Comparison of ENCODE assay signal across 1 cellular context in the genomic region with DNA sequence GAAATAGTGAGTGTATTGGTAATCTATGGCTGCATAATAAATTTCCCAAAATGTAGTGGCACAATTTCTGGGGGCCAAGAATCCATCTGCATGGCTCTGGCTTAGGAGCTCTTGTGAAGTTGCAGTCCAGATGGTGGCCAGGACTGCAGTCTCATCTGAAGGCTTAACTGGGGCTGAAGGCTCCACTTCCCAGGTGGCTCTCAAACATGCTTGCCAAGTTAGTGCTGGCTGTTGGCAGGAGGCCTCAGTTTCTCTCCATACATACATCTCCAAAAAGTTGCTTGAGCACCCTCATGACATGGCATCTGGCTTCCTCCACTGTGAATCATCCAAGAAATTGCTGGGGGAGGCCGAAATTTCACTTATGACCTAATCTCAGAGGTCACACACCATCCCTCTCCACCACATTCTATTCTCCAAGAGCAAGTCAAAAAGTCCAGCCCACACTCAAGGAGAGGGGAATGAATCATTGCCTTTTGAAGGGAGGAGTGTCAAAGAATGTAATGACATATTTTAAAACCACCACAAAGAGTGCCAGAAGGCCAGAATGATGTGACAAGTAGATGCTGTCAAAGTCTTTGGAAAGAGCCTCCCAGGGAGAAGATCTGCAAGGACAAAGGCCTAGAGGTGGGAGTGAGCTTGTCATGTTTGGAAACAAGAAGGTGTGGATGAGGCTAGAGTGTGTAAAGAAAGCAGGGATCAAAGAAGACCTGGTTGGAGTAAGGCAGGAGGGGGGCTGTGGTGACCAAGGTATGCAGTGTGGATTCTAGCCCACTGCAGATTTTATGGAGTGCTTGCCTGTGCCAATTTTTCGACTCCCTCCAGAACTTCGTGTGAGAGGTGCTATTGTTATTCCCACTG.
TF ChIP-seq lines count a peak whose summit lies in the region.

No MANE protein-coding gene starts in this region.

TF ChIP-seq in HEK293, 187 proteins besides CTCF, POLR2A, EP300 and RAD21 (continued from another document):
- TF ChIP-seq, protein P1, sequence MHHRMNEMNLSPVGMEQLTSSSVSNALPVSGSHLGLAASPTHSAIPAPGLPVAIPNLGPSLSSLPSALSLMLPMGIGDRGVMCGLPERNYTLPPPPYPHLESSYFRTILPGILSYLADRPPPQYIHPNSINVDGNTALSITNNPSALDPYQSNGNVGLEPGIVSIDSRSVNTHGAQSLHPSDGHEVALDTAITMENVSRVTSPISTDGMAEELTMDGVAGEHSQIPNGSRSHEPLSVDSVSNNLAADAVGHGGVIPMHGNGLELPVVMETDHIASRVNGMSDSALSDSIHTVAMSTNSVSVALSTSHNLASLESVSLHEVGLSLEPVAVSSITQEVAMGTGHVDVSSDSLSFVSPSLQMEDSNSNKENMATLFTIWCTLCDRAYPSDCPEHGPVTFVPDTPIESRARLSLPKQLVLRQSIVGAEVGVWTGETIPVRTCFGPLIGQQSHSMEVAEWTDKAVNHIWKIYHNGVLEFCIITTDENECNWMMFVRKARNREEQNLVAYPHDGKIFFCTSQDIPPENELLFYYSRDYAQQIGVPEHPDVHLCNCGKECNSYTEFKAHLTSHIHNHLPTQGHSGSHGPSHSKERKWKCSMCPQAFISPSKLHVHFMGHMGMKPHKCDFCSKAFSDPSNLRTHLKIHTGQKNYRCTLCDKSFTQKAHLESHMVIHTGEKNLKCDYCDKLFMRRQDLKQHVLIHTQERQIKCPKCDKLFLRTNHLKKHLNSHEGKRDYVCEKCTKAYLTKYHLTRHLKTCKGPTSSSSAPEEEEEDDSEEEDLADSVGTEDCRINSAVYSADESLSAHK (tag by site-specific recombination; IDR thresholded peaks at IDR 0.05): no peak
- no peak for TF ChIP-seq ZNF404 (tag by site-specific recombination; IDR thresholded peaks at IDR 0.05)
- no peak for TF ChIP-seq IKZF3 (tag by site-specific recombination; IDR thresholded peaks at IDR 0.05)
- TF ChIP-seq ZNF837 (tag by site-specific recombination; IDR thresholded peaks at IDR 0.05): no peak
- no peak for TF ChIP-seq KLF10 (tag by site-specific recombination; IDR thresholded peaks at IDR 0.05)
- no peak for TF ChIP-seq ZNF747 (tag by site-specific recombination; IDR thresholded peaks at IDR 0.05)
